ENCODE assay signal across 1 cellular context in genomic region chr2:236870401-236870800, GRCh38.
TF ChIP-seq lines count a peak whose summit lies in the region.

No MANE protein-coding gene starts in this region.

TF ChIP-seq in H1, 55 proteins besides CTCF, POLR2A, EP300 and RAD21:
- TF ChIP-seq ZNF274 (IDR thresholded peaks at IDR 0.05; ENCODE audit: borderline replicate concordance, extremely low read depth, low read length) = no peak
TF ChIP-seq in H1: peak in this region for 0.
